Comparison of ENCODE assay signal across 8 cellular contexts in the genomic region with DNA sequence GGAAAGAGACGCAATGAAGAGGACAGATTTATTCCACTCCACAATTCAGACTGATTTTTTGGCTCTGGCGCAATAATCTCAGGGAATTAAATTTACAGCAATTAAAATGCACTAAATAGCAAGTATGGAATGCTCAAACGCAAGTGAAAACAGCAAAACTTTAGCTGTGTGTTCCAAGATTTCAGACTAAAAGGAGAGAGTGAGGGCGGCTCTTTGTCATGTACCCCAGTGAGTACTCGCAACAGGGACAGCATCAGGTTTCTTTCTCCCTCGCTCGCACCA.
DNase-seq lines count a peak whose midpoint lies in the region; ATAC-seq and TF ChIP-seq lines count a peak whose summit lies in the region.

No MANE protein-coding gene starts in this region.

- H3K4me1 ChIP-seq in mucosa of rectum (ENCODE audit: control insufficient read depth in 2 of 2, insufficient read depth in 2 of 2, low read length in 2 of 2) = peaks cover 20 to 23% of the 10 kb centered on the region in 2 donors

- H3K27me3 ChIP-seq in mucosa of rectum (ENCODE audit: control insufficient read depth in 2 of 2, insufficient read depth in 2 of 2, low read length in 2 of 2) = no peaks in the 10 kb centered on the region

- peak overlapping the region; percentile 76 for H3K27ac ChIP-seq in 22Rv1
- H3K27ac ChIP-seq in caudate nucleus (ENCODE audit: low read depth, low read length) = peak overlapping the region; percentile 86
- H3K27ac ChIP-seq in mucosa of rectum (ENCODE audit: low read depth in 2 of 2, low read length in 2 of 2) = peak overlapping the region; percentile 87 to 97

- TF ChIP-seq CTCF in 22Rv1 (IDR thresholded peaks at IDR 0.05) (no peak), GM10266 (IDR thresholded peaks at IDR 0.05; ENCODE audit: control insufficient read depth, insufficient read depth, low read depth, missing control alignments) (no peak)

- H3K9me3 ChIP-seq in mucosa of rectum (ENCODE audit: control insufficient read depth in 2 of 2, low read length in 2 of 2) = no peaks in the 10 kb centered on the region

- H3K4me3 ChIP-seq in mucosa of rectum (ENCODE audit: low read length in 2 of 2) = peak overlapping the region; percentile 83 to 96

- H3K36me3 ChIP-seq in mucosa of rectum (ENCODE audit: control insufficient read depth in 2 of 2, insufficient read depth in 2 of 2, low read length in 2 of 2) = no peaks in the 10 kb centered on the region

- H3K9ac ChIP-seq in mucosa of rectum (ENCODE audit: low read depth in 1 of 2, low read length in 2 of 2) = peak overlapping the region; percentile 86 to 88

- DNase-seq in caudate nucleus (lab: John Stamatoyannopoulos, UW) (no peak), GM10266 (ENCODE audit: extremely low spot score) (no peak), activated gamma-delta T cell treated with Interleukin-2 at 50 U/mL for 16 hours (no peak)
- no peak for DNase-seq in stimulated activated CD4-positive, alpha-beta T cell treated with anti-CD3 and anti-CD28 coated beads, Interleukin-12 subunit alpha, Interleukin-12 subunit beta, amount 100 ng/mL, for 4 hours

- ATAC-seq in HG03103 (IDR thresholded peaks at IDR 0.05; ENCODE audit: low read depth, unreplicated experiment) = peak; percentile 27
- ATAC-seq in HG03095 (IDR thresholded peaks at IDR 0.05; ENCODE audit: unreplicated experiment) = no peak
